8 cellular contexts compared by ENCODE assay signal in genomic region chrX:16882188-16882587, GRCh38. TPM values are rescaled to one million over a fixed set of nuclear protein-coding genes. Genes with fewer than 3 reads are reported as not detected.
DNase-seq lines count a peak whose midpoint lies in the region; ATAC-seq and TF ChIP-seq lines count a peak whose summit lies in the region.

No MANE protein-coding gene starts in this region.

- no peaks in the 10 kb centered on the region for H3K36me3 Mint-ChIP-seq in effector memory CD8-positive, alpha-beta T cell (ENCODE audit: insufficient read depth)
- H3K36me3 Mint-ChIP-seq in nephron progenitor cell (ENCODE audit: low read depth), result no peaks in the 10 kb centered on the region

- H2AFZ ChIP-seq in DND-41 (ENCODE audit: low read depth, low read length) (peak overlapping the region; percentile 82), PC-3 (ENCODE audit: low read length) (peak overlapping the region; percentile 95)

- H3K4me1 ChIP-seq in DND-41 (ENCODE audit: insufficient read depth, low read length), result peaks cover 20% of the 10 kb centered on the region
- peaks cover 3% of the 10 kb centered on the region; the same call in 1 of the 2 replicates for H3K4me1 ChIP-seq in PC-3 (ENCODE audit: insufficient read depth, low read length)

- no peaks in the 10 kb centered on the region for H3F3A ChIP-seq in PC-3 (ENCODE audit: low read length, unreplicated experiment)

- peak overlapping the region; percentile 74 for H3K4me2 ChIP-seq in DND-41 (ENCODE audit: insufficient read depth, low read length)
- peak overlapping the region; percentile 94 for H3K4me2 ChIP-seq in PC-3 (ENCODE audit: low read length)

- H3K27ac ChIP-seq in DND-41 (ENCODE audit: low read length), result no peak overlapping the region
- no peak overlapping the region for H3K27ac ChIP-seq in PC-3 (ENCODE audit: low read length)

- H3K9ac ChIP-seq in DND-41 (ENCODE audit: low read depth, low read length) (peak overlapping the region; percentile 53), PC-3 (ENCODE audit: low read length) (peak overlapping the region; percentile 56; the same call in 1 of the 2 replicates)

- peaks cover 3 to 5% of the 10 kb centered on the region in 2 donors for H3K4me1 Mint-ChIP-seq in effector memory CD8-positive, alpha-beta T cell (ENCODE audit: low read depth in 2 of 2)
- H3K4me1 Mint-ChIP-seq in nephron progenitor cell, result peaks cover 11% of the 10 kb centered on the region

- H3K27ac Mint-ChIP-seq in effector memory CD8-positive, alpha-beta T cell, result no peak overlapping the region
- H3K27ac Mint-ChIP-seq in nephron progenitor cell, result no peak overlapping the region

- no peaks in the 10 kb centered on the region for H3K27me3 ChIP-seq in DND-41 (ENCODE audit: insufficient read depth, low read length, poor library complexity)
- no peaks in the 10 kb centered on the region for H3K27me3 ChIP-seq in PC-3 (ENCODE audit: low read length)

- intact Hi-C loops in PC-3 (cut with micrococcal nuclease), result loop anchor here (2.0 to 5.0 kb wide), 2 partner anchors 55 to 65 kb away; partner anchors contain the start of gene REPS2

- no peaks in the 10 kb centered on the region for H3K9me3 ChIP-seq in DND-41 (ENCODE audit: insufficient read depth, low read length, severe bottlenecking)
- no peaks in the 10 kb centered on the region for H3K9me3 ChIP-seq in PC-3 (ENCODE audit: low read length)

- DNase-seq in DND-41 (peak; percentile 28), HEK293T (ENCODE audit: extremely low spot score) (no peak), PC-3 (peak; percentile 23), nephron progenitor cell (peak; percentile 8), middle frontal gyrus (ENCODE audit: extremely low spot score, low spot score) (no peak)
- DNase-seq in effector memory CD8-positive, alpha-beta T cell, result no peak

- TF ChIP-seq CTCF in DND-41 (IDR thresholded peaks at IDR 0.05; ENCODE audit: borderline replicate concordance, extremely low read depth, low read length, poor library complexity, severe bottlenecking), result no peak
- TF ChIP-seq CTCF in PC-3 (conservative IDR thresholded peaks at IDR 0.05; ENCODE audit: low read depth, low read length), result no peak
- TF ChIP-seq CTCF in nephron progenitor cell (IDR thresholded peaks at IDR 0.05), result no peak

- H3K4me3 ChIP-seq in DND-41 (ENCODE audit: low read depth in 1 of 2, low read length in 2 of 2), result peak overlapping the region; percentile 9 to 56; a peak in 3 of 4 replicates
- H3K4me3 ChIP-seq in PC-3 (ENCODE audit: low read length), result peak overlapping the region; percentile 74

- ATAC-seq in DND-41 (ENCODE audit: insufficient read depth, low read depth) (peak; percentile 50), PC-3 (peak; percentile 58), HG03378 (IDR thresholded peaks at IDR 0.05; ENCODE audit: unreplicated experiment) (no peak), GM18511 (IDR thresholded peaks at IDR 0.05; ENCODE audit: unreplicated experiment) (no peak)
- peak; percentile 31 for ATAC-seq in effector memory CD8-positive, alpha-beta T cell (replicated peaks)

- H3K79me2 ChIP-seq in DND-41 (ENCODE audit: insufficient read depth, low read length) (no peaks in the 10 kb centered on the region), PC-3 (ENCODE audit: low read length) (no peaks in the 10 kb centered on the region)

- no peaks in the 10 kb centered on the region for H3K27me3 Mint-ChIP-seq in effector memory CD8-positive, alpha-beta T cell
- peaks cover 37% of the 10 kb centered on the region for H3K27me3 Mint-ChIP-seq in nephron progenitor cell (ENCODE audit: low read depth, poor library complexity)

- H3K36me3 ChIP-seq in DND-41 (ENCODE audit: insufficient read depth, low read length) (no peaks in the 10 kb centered on the region), PC-3 (ENCODE audit: low read depth, low read length) (no peaks in the 10 kb centered on the region)

- no peaks in the 10 kb centered on the region for H4K20me1 ChIP-seq in DND-41 (ENCODE audit: insufficient read depth, low read length)
- H4K20me1 ChIP-seq in PC-3 (ENCODE audit: low read length), result no peaks in the 10 kb centered on the region

- no peaks in the 10 kb centered on the region for H3K9me2 ChIP-seq in PC-3 (replicated peaks; ENCODE audit: low read length)

- no peaks in the 10 kb centered on the region for H3K9me3 Mint-ChIP-seq in effector memory CD8-positive, alpha-beta T cell
- H3K9me3 Mint-ChIP-seq in nephron progenitor cell, result no peaks in the 10 kb centered on the region

- no TSS peak for BruUV-seq in PC-3 (replicated peaks; lab: Mats Ljungman, UMichigan)

- CTCF ChIA-PET in HEK293T (lab: Yijun Ruan, JAX), result interaction anchor here (0.9 to 3.2 kb wide), 7 partner anchors 9 to 166 kb away, joined by 3 to 41 read pairs (median 8); partner anchors contain the start of gene REPS2
- CTCF ChIA-PET in PC-3 (lab: Charles Lee), result interaction anchor here (0.6 to 2.5 kb wide), 7 partner anchors 9 to 201 kb away, joined by 3 to 51 read pairs (median 5); no protein-coding TSS in a partner anchor

- POLR2A ChIA-PET in HEK293T (lab: Yijun Ruan, JAX) (interaction anchor here (0.7 to 3.3 kb wide), 10 partner anchors 9 to 1390 kb away, joined by 3 to 25 read pairs (median 6); partner anchors contain the start of genes RBBP7 and SYAP1), PC-3 (lab: Charles Lee; ENCODE audit: unreplicated experiment) (no interaction called here)

- peak overlapping the region; percentile 82 to 83 for H3K4me3 Mint-ChIP-seq in effector memory CD8-positive, alpha-beta T cell
- H3K4me3 Mint-ChIP-seq in nephron progenitor cell, result peak overlapping the region; percentile 89

TF ChIP-seq in HEK293T, 16 proteins besides CTCF, POLR2A, EP300 and RAD21:
- 0 out of 2 replicates have a peak, but pooled peaks have one; percentile 15 for TF ChIP-seq L3MBTL2 (conservative IDR thresholded peaks at IDR 0.05)
- no peak for TF ChIP-seq FOXK2 (IDR thresholded peaks at IDR 0.05)
TF ChIP-seq in HEK293T: peak in this region for 1.

RNA-seq across cellular contexts. Expression of gene RBBP7, which starts 12.0 kb away (rescaled TPM):
- total RNA-seq in PC-3 (2014; rRNA removed), result 153 and 155 TPM in 2 replicates

Comparison
In these comparisons a context has a peak if more than half of its experiments do, and no peak if none do; other contexts are left out.
1. ATAC-seq: peak in DND-41 (single experiment), PC-3 (single experiment) and effector memory CD8-positive, alpha-beta T cell (single experiment); none in HG03378 (single experiment) and GM18511 (single experiment).
2. DNase-seq: peak in DND-41 (single experiment), PC-3 (single experiment) and nephron progenitor cell (single experiment); none in HEK293T (single experiment), effector memory CD8-positive, alpha-beta T cell (0 of 3) and middle frontal gyrus (single experiment).